9 cellular contexts compared by ENCODE assay signal in genomic region chr19:3176715-3177501, GRCh38. TPM values are rescaled to one million over a fixed set of nuclear protein-coding genes. Genes with fewer than 3 reads are reported as not detected.
DNase-seq lines count a peak whose midpoint lies in the region; ATAC-seq, FAIRE-seq and TF ChIP-seq lines count a peak whose summit lies in the region.
"Had no signal": no experiment of that assay in that cellular context is flagged by ENCODE, and none has a peak within 500 bp of the region (broad histone marks: within the 10 kb centered on the region; RNA-seq: fewer than 3 reads in every experiment).

No MANE protein-coding gene starts in this region.

- no peaks in the 10 kb centered on the region for H3K9me3 Mint-ChIP-seq in chondrocyte (ENCODE audit: low read depth)

- no peaks in the 10 kb centered on the region for H3K36me3 Mint-ChIP-seq in chondrocyte (ENCODE audit: low read depth)

- H3K4me3 Mint-ChIP-seq in chondrocyte (ENCODE audit: unreplicated experiment), result no peak overlapping the region

- WGBS in small intestine, 3 donors, result 60 to 62% (median 61%) methylated on average over 10 to 11 of the region's 11 CpGs
- WGBS in sigmoid colon, 2 donors, result 53 to 63% methylated on average over 11 of the region's 11 CpGs

- no peak for TF ChIP-seq POLR2A in sigmoid colon (IDR thresholded peaks at IDR 0.05)

- TF ChIP-seq EP300 in sigmoid colon (IDR thresholded peaks at IDR 0.05), result no peak

- H3K9me3 ChIP-seq in small intestine (ENCODE audit: control insufficient read depth, low read depth) (no peaks in the 10 kb centered on the region), sigmoid colon (no peaks in the 10 kb centered on the region)

- TF ChIP-seq CTCF in VCaP (conservative IDR thresholded peaks at IDR 0.05), result no peak
- TF ChIP-seq CTCF in chondrocyte (IDR thresholded peaks at IDR 0.05), result no peak
- TF ChIP-seq CTCF in sigmoid colon (IDR thresholded peaks at IDR 0.05), result no peak

- no peaks in the 10 kb centered on the region for H3K36me3 ChIP-seq in small intestine (ENCODE audit: control insufficient read depth in 2 of 2, insufficient read depth in 2 of 2, low read length in 2 of 2)
- no peaks in the 10 kb centered on the region for H3K36me3 ChIP-seq in sigmoid colon

- peaks cover 0 to 2% of the 10 kb centered on the region in 2 donors for H3K4me1 ChIP-seq in small intestine (ENCODE audit: control insufficient read depth in 2 of 2, insufficient read depth in 1 of 2, low read depth in 1 of 2, low read length in 1 of 2)
- H3K4me1 ChIP-seq in sigmoid colon, result no peaks in the 10 kb centered on the region

- H3K27ac Mint-ChIP-seq in chondrocyte (ENCODE audit: unreplicated experiment), result no peak overlapping the region

- FAIRE-seq in small intestine (lab: Jason Lieb, UNC), result no peak

- intact Hi-C loops in sigmoid colon (cut with DNase I), result no loop called here

- peak overlapping the region; percentile 68 for H3K27ac ChIP-seq in VCaP
- H3K27ac ChIP-seq in small intestine (ENCODE audit: low read depth in 1 of 2, low read length in 1 of 2), result peak overlapping the region in 1 of 2 donors; percentile 6
- H3K27ac ChIP-seq in sigmoid colon, result peak overlapping the region in 2 of 4 donors; percentile 12 to 46

- H3K4me3 ChIP-seq in small intestine (ENCODE audit: low read depth in 1 of 2, low read length in 2 of 2) (no peak overlapping the region), sigmoid colon (no peak overlapping the region)

- H3K4me1 Mint-ChIP-seq in chondrocyte (ENCODE audit: low read depth), result peaks cover 3% of the 10 kb centered on the region

- H3K27me3 Mint-ChIP-seq in chondrocyte (ENCODE audit: low read depth), result no peaks in the 10 kb centered on the region

- DNase-seq in HCEC 1CT, result peak; percentile 31
- DNase-seq in chondrocyte (ENCODE audit: low spot score), result peak; percentile 82
- DNase-seq in small intestine, result peak; percentile 62
- no peak for DNase-seq in NCI-H2081 (lab: John Stamatoyannopoulos, UW)
- DNase-seq in sigmoid colon, result no peak

- ATAC-seq in GM21528 (IDR thresholded peaks at IDR 0.05; ENCODE audit: low FRiP score, unreplicated experiment) (no peak), HG02763 (IDR thresholded peaks at IDR 0.05; ENCODE audit: unreplicated experiment) (no peak)

- H3K27me3 ChIP-seq in small intestine (ENCODE audit: control insufficient read depth in 2 of 2, insufficient read depth in 2 of 2, low read length in 2 of 2), result no peaks in the 10 kb centered on the region
- H3K27me3 ChIP-seq in sigmoid colon, result no peaks in the 10 kb centered on the region

RNA-seq across cellular contexts. Expression of gene S1PR4, which starts 1.7 kb away (rescaled TPM):
- not detected in 3 replicates for total RNA-seq in chondrocyte
- polyA plus RNA-seq in small intestine, result 1 to 10 TPM in 2 of 3 donors, not detected in 1; 2.4 to 5.1 TPM
- total RNA-seq in sigmoid colon, result 1 to 10 TPM in 1 of 4 donors, under 1 TPM in 2, not detected in 1; 0.33 to 1.9 (median 0.36) TPM
- 10 to 100 TPM in 1 of 3 donors, under 1 TPM in 1, not detected in 1; 0.60 to 24.4 TPM for polyA plus RNA-seq in sigmoid colon
- total RNA-seq: SK-MEL-5 had no signal

RNA-seq across cellular contexts. Expression of gene NCLN, which starts 8.8 kb away (rescaled TPM):
- total RNA-seq in chondrocyte (80.7 to 97.1 TPM (median 82.5 TPM) in 3 replicates), sigmoid colon (10 to 100 TPM; 12.2 to 23.5 (median 16.0) TPM)
- polyA plus RNA-seq in small intestine (100 to 1,000 TPM in 2 of 3 donors, 10 to 100 TPM in 1; 94.7 to 217 (median 129) TPM), sigmoid colon (10 to 100 TPM; 15.0 to 94.7 (median 18.7) TPM)

RNA-seq across cellular contexts. Expression of gene GNA15, which starts 41.1 kb away (rescaled TPM):
- not detected in 3 replicates for total RNA-seq in chondrocyte
- polyA plus RNA-seq in small intestine, result 1 to 10 TPM in 2 of 3 donors, under 1 TPM in 1; 0.67 to 2.1 (median 1.4) TPM
- total RNA-seq in sigmoid colon, result 1 to 10 TPM in 3 of 4 donors, under 1 TPM in 1; 0.55 to 6.0 (median 4.4) TPM
- polyA plus RNA-seq in sigmoid colon, result 1 to 10 TPM; 4.2 to 5.6 (median 5.1) TPM
- total RNA-seq: SK-MEL-5 had no signal

RNA-seq across cellular contexts. Expression of gene CELF5, which starts 47.6 kb away (rescaled TPM):
- 0.22 to 0.31 TPM in 2 of 3 replicates, not detected in the other for total RNA-seq in chondrocyte
- under 1 TPM in 2 of 3 donors, not detected in 1; 0.54 to 0.70 TPM for polyA plus RNA-seq in small intestine
- total RNA-seq in sigmoid colon, result 1 to 10 TPM in 2 of 4 donors, under 1 TPM in 2; 0.33 to 1.1 (median 0.72) TPM
- under 1 TPM in 2 of 3 donors, not detected in 1; under 0.01 to 0.38 TPM for polyA plus RNA-seq in sigmoid colon
- total RNA-seq: SK-MEL-5 had no signal

Comparison
In these comparisons a context has a peak if more than half of its experiments do, and no peak if none do; other contexts are left out.
1. DNase-seq: peak in HCEC 1CT (single experiment), chondrocyte (single experiment) and small intestine (single experiment); none in NCI-H2081 (0 of 2) and sigmoid colon (single experiment).